ENCODE assay signal across 31 cellular contexts in the genomic region with DNA sequence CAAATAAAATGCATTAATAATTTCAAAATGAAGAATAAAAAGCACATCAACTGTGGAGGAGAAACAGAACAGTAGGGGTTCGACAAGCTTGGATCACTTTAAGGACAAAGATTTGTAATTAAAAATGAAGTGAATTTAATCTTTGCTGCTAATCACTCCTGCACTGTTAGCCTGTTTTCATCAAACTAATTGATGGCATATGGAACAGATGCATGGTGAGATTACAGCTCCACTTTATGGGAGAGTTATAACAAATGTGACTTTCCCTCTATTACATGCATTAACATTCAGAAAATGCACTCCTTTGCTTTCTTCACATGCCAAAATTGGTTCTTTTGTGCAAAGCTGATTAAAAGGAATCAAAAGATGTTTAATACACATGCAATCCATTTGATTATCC.
"Had no signal": no experiment of that assay in that cellular context is flagged by ENCODE, and none has a peak within 500 bp of the region (broad histone marks: within the 10 kb centered on the region; RNA-seq: fewer than 3 reads in every experiment).

No MANE protein-coding gene starts in this region.

- H3K27ac ChIP-seq: adrenal gland, KMS-11, Peyer's patch had no signal

- ATAC-seq: activated CD4-positive, alpha-beta T cell treated with anti-CD3 and anti-CD28 coated beads for 36 hours; activated CD4-positive, CD25-positive, alpha-beta regulatory T cell treated with anti-CD3 and anti-CD28 coated beads, Interleukin-2, amount 50 U/mL, for 24 hours; activated naive CD4-positive, alpha-beta T cell treated with anti-CD3 and anti-CD28 coated beads, Interleukin-2, amount 50 U/mL, for 72 hours; activated T-cell treated with anti-CD3 and anti-CD28 coated beads, Interleukin-2, amount 50 U/mL, for 4 hours; PC-3; WTC11 had no signal

- H3K4me2 ChIP-seq: KMS-11 had no signal

- H3K36me3 ChIP-seq: adrenal gland, Peyer's patch had no signal

- H3K4me3 ChIP-seq: adrenal gland, Peyer's patch had no signal

- H3K4me1 ChIP-seq: adrenal gland, Peyer's patch had no signal

- H3K27me3 ChIP-seq: adrenal gland, Peyer's patch had no signal

- DNase-seq: activated CD4-positive, alpha-beta T cell treated with anti-CD3 and anti-CD28 coated beads for 36 hours; activated CD4-positive, alpha-beta T cell treated with anti-CD3 and anti-CD28 coated beads, Interleukin-2, amount 10 ng/mL, durations not matched to agents 7 days and 5 days; activated CD4-positive, alpha-beta T cell treated with anti-CD3 and anti-CD28 coated beads, Interleukin-2, amount 50 U/mL, for 48 hours; activated CD8-positive, alpha-beta memory T cell treated with anti-CD3 and anti-CD28 coated beads, Interleukin-2, amount 50 U/mL, for 4 hours; activated gamma-delta T cell treated with Interleukin-2 at 50 U/mL for 16 hours; activated naive CD4-positive, alpha-beta T cell treated with anti-CD3 and anti-CD28 coated beads for 36 hours; activated T-cell treated with anti-CD3 and anti-CD28 coated beads for 4 hours; activated T-cell treated with anti-CD3 and anti-CD28 coated beads, Interleukin-2, amount 50 U/mL, for 4 hours; adrenal gland; anterior cingulate cortex; caudate nucleus; cerebellar nuclear complex; MM.1S; MV-4-11; NCI-H1092; NCI-H1417; NCI-H146; NCI-H187; NCI-H2029 treated with DMSO at 0.1 percent for 48 hours; NCI-H2107; NCI-H226; NCI-H526 treated with DMSO at 0.1 percent for 48 hours; NK-92 treated with Interleukin-12 subunit alpha and Interleukin-12 subunit beta, amount 100 ng/mL, for 24 hours; PC-3; Peyer's patch; RPMI8226; SIG-M5 had no signal

- H3K9ac ChIP-seq: KMS-11 had no signal

- H3K9me3 ChIP-seq: adrenal gland had no signal
